Comparison of ENCODE assay signal across 17 cellular contexts in the genomic region with DNA sequence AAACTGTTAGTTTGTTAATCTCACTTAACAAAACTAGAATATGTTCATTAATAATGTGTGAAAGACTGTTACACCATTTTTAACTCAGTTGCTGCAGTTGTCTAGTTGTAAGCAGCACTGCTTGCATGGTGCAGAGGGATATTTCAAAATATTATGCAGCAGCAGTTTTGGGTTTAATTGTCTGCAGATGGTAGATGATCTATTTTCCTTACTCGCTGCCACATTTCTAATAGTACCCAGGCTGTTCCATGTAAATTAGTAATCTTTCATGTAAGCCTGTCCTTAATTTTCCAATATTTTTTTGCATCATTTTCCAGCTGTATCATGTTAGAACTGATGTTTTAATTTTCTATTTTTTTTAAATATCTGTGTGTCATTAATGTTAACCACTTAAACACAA.
"Had no signal": no experiment of that assay in that cellular context is flagged by ENCODE, and none has a peak within 500 bp of the region (broad histone marks: within the 10 kb centered on the region; RNA-seq: fewer than 3 reads in every experiment).

No MANE protein-coding gene starts in this region.

- ATAC-seq: effector memory CD8-positive, alpha-beta T cell; heart right ventricle; psoas muscle; right lobe of liver; stimulated activated effector memory CD8-positive, alpha-beta T cell treated with anti-CD3 and anti-CD28 coated beads, Interleukin-12 subunit alpha, Interleukin-12 subunit beta, amount 100 ng/mL, for 72 hours; stimulated activated naive CD8-positive, alpha-beta T cell treated with anti-CD3 and anti-CD28 coated beads, Interleukin-15, Interleukin-2, amounts not matched to agents 100 U/mL and 50 U/mL, for 24 hours had no signal

- H3K4me3 ChIP-seq: esophagus muscularis mucosa, heart right ventricle, psoas muscle, right lobe of liver, tibial artery, upper lobe of left lung, vagina had no signal

- H3K27ac ChIP-seq: esophagus muscularis mucosa, heart right ventricle, psoas muscle, right lobe of liver, tibial artery, upper lobe of left lung, vagina had no signal

- H3K4me1 ChIP-seq: heart right ventricle, psoas muscle had no signal

- DNase-seq: effector memory CD8-positive, alpha-beta T cell; heart right ventricle; hypothalamus; kidney glomerular epithelial cell; mesendoderm; naive B cell; psoas muscle; retina; right lobe of liver; stimulated activated CD4-positive, alpha-beta T cell treated with anti-CD3 and anti-CD28 coated beads, Interleukin-4, amount 100 ng/mL, for 1 hour; stimulated activated CD8-positive, alpha-beta memory T cell treated with anti-CD3 and anti-CD28 coated beads, Interleukin-4, amount 100 ng/mL, for 48 hours; stimulated activated naive CD8-positive, alpha-beta T cell treated with anti-CD3 and anti-CD28 coated beads, Interleukin-15, Interleukin-2, amounts not matched to agents 100 U/mL and 50 U/mL, for 24 hours; tibial artery; upper lobe of left lung had no signal

- H3K36me3 ChIP-seq: right lobe of liver, tibial artery, upper lobe of left lung, vagina had no signal

- H3K9me3 ChIP-seq: esophagus muscularis mucosa, heart right ventricle, psoas muscle, right lobe of liver, tibial artery, upper lobe of left lung, vagina had no signal

- H3K27me3 ChIP-seq: esophagus muscularis mucosa, heart right ventricle, right lobe of liver, tibial artery, upper lobe of left lung, vagina had no signal
